In genomic region chr22:37797874-37798500, GRCh38 we compare ENCODE assay signal across 36 cellular contexts. TPM values are rescaled to one million over a fixed set of nuclear protein-coding genes. Genes with fewer than 3 reads are reported as not detected.
DNase-seq lines count a peak whose midpoint lies in the region; ATAC-seq, FAIRE-seq and TF ChIP-seq lines count a peak whose summit lies in the region.
"Had no signal": no experiment of that assay in that cellular context is flagged by ENCODE, and none has a peak within 500 bp of the region (broad histone marks: within the 10 kb centered on the region; RNA-seq: fewer than 3 reads in every experiment).

No MANE protein-coding gene starts in this region.

- H3K4me2 ChIP-seq in osteoblast (ENCODE audit: insufficient read depth, low read length): no peak overlapping the region
- H3K4me2 ChIP-seq: smooth muscle cell had no signal

- H3K9me3 Mint-ChIP-seq in T-cell: no peaks in the 10 kb centered on the region
- H3K9me3 Mint-ChIP-seq: IgD-negative memory B cell; natural killer cell treated with Interleukin-12 subunit alpha and Interleukin-12 subunit beta and Interleukin-15 and Interleukin-18, amount 100 ng/mL, for 72 hours; stimulated activated naive CD8-positive, alpha-beta T cell treated with anti-CD3 and anti-CD28 coated beads, Interleukin-15, Interleukin-2, amounts not matched to agents 100 ng/mL and 50 ng/mL, for 24 hours had no signal

- no peaks in the 10 kb centered on the region for H3K36me3 Mint-ChIP-seq in T-cell
- H3K36me3 Mint-ChIP-seq: activated CD8-positive, alpha-beta memory T cell treated with anti-CD3 and anti-CD28 coated beads, Interleukin-2, amount 10 ng/mL, durations not matched to agents 7 days and 5 days; IgD-negative memory B cell; natural killer cell treated with Interleukin-12 subunit alpha and Interleukin-12 subunit beta and Interleukin-15 and Interleukin-18, amount 100 ng/mL, for 72 hours had no signal

- peaks cover 3 to 7% (median 7%) of the 10 kb centered on the region in 3 donors for H3K4me1 Mint-ChIP-seq in T-cell

- POLR2A ChIA-PET in HEK293T (lab: Yijun Ruan, JAX) (interaction anchor here (1.3 kb wide), 1 partner anchor 190 kb away, joined by 3 read pairs; the partner anchor contains the start of gene GGA1), T-cell (lab: Charles Lee) (no interaction called here)

- TF ChIP-seq CTCF in epithelial cell of proximal tubule (conservative IDR thresholded peaks at IDR 0.05; ENCODE audit: low read depth, low read length): peak; percentile 8
- no peak for TF ChIP-seq CTCF in osteoblast (IDR thresholded peaks at IDR 0.05; ENCODE audit: extremely low read depth, low read depth, low read length)

- no peak for ATAC-seq in T-cell (replicated peaks in 1 of 4)
- ATAC-seq in GM19463 (IDR thresholded peaks at IDR 0.05; ENCODE audit: unreplicated experiment): no peak
- ATAC-seq: activated CD8-positive, alpha-beta memory T cell treated with anti-CD3 and anti-CD28 coated beads, Interleukin-2, amount 10 ng/mL, durations not matched to agents 7 days and 5 days; mucosa of descending colon had no signal

- H3K27ac Mint-ChIP-seq in T-cell: no peak overlapping the region
- H3K27ac Mint-ChIP-seq: activated CD8-positive, alpha-beta memory T cell treated with anti-CD3 and anti-CD28 coated beads, Interleukin-2, amount 10 ng/mL, durations not matched to agents 7 days and 5 days; natural killer cell treated with Interleukin-12 subunit alpha and Interleukin-12 subunit beta and Interleukin-15 and Interleukin-18, amount 100 ng/mL, for 72 hours; stimulated activated naive CD8-positive, alpha-beta T cell treated with anti-CD3 and anti-CD28 coated beads, Interleukin-15, Interleukin-2, amounts not matched to agents 100 ng/mL and 50 ng/mL, for 24 hours had no signal

- CTCF ChIA-PET in HEK293T (lab: Yijun Ruan, JAX) (no interaction called here), T-cell (lab: Charles Lee) (interaction anchor here in 1 of 2 donors (0.6 kb wide), 1 partner anchor 9 kb away, joined by 10 read pairs; no protein-coding TSS in a partner anchor)

- H3K9me3 ChIP-seq in osteoblast (ENCODE audit: low read depth, low read length) (no peaks in the 10 kb centered on the region), small intestine (ENCODE audit: control insufficient read depth, low read depth) (no peaks in the 10 kb centered on the region)
- H3K9me3 ChIP-seq: Caco-2, mucosa of descending colon, testis had no signal

- H4K20me1 ChIP-seq in osteoblast (ENCODE audit: insufficient read depth, low read length): no peaks in the 10 kb centered on the region

- no peak overlapping the region for H3K4me3 Mint-ChIP-seq in T-cell
- H3K4me3 Mint-ChIP-seq: activated CD8-positive, alpha-beta memory T cell treated with anti-CD3 and anti-CD28 coated beads, Interleukin-2, amount 10 ng/mL, durations not matched to agents 7 days and 5 days; natural killer cell treated with Interleukin-12 subunit alpha and Interleukin-12 subunit beta and Interleukin-15 and Interleukin-18, amount 100 ng/mL, for 72 hours; stimulated activated naive CD8-positive, alpha-beta T cell treated with anti-CD3 and anti-CD28 coated beads, Interleukin-15, Interleukin-2, amounts not matched to agents 100 ng/mL and 50 ng/mL, for 24 hours had no signal

- H3K36me3 ChIP-seq in osteoblast (ENCODE audit: insufficient read depth, low read length) (no peaks in the 10 kb centered on the region), small intestine (ENCODE audit: control insufficient read depth in 2 of 2, insufficient read depth in 2 of 2, low read length in 2 of 2) (no peaks in the 10 kb centered on the region)

- H3K79me2 ChIP-seq in osteoblast (ENCODE audit: insufficient read depth, low read length): no peaks in the 10 kb centered on the region
- H3K79me2 ChIP-seq: parathyroid adenoma had no signal

- FAIRE-seq in small intestine (lab: Jason Lieb, UNC): no peak
- FAIRE-seq: endometrium, frontal cortex, G401.6 had no signal

- H3K4me3 ChIP-seq in epithelial cell of proximal tubule (ENCODE audit: low read depth, low read length): peak overlapping the region; percentile 13
- no peak overlapping the region for H3K4me3 ChIP-seq in osteoblast (ENCODE audit: insufficient read depth, low read length)
- no peak overlapping the region for H3K4me3 ChIP-seq in small intestine (ENCODE audit: low read depth in 1 of 2, low read length in 2 of 2)
- H3K4me3 ChIP-seq: lung, mucosa of descending colon, smooth muscle cell, testis had no signal

- H3K27ac ChIP-seq in osteoblast (ENCODE audit: low read depth, low read length) (no peak overlapping the region), small intestine (ENCODE audit: low read depth in 1 of 2, low read length in 1 of 2) (no peak overlapping the region)
- H3K27ac ChIP-seq: parathyroid adenoma, testis had no signal

- H3K27me3 Mint-ChIP-seq in T-cell: peaks cover 3 to 7% of the 10 kb centered on the region in 2 donors

- H2AFZ ChIP-seq in osteoblast (ENCODE audit: low read length): no peak overlapping the region
- H2AFZ ChIP-seq: parathyroid adenoma had no signal

- DNase-seq in HEK293T (ENCODE audit: extremely low spot score) (no peak), RPMI8226 (peak; percentile 11), epithelial cell of proximal tubule (ENCODE audit: low read depth) (no peak), osteoblast (ENCODE audit: insufficient read length, low spot score, missing footprints) (peak; percentile 30), small intestine (no peak), NCI-H2171 treated with DMSO at 0.1 percent for 48 hours (lab: John Stamatoyannopoulos, UW) (no peak), T-cell (no peak)
- DNase-seq: activated CD4-positive, alpha-beta T cell treated with anti-CD3 and anti-CD28 coated beads, Interleukin-2, amount 50 U/mL, for 4 hours; activated CD4-positive, CD25-positive, alpha-beta regulatory T cell; activated CD8-positive, alpha-beta memory T cell treated with anti-CD3 and anti-CD28 coated beads, Interleukin-2, amount 10 ng/mL, durations not matched to agents 7 days and 5 days; activated gamma-delta T cell treated with Interleukin-2 at 50 U/mL for 16 hours; activated T-cell treated with anti-CD3 and anti-CD28 coated beads, Interleukin-2, amount 50 U/mL, for 48 hours; C1 segment of cervical spinal cord; Caco-2; dermis blood vessel endothelial cell; DMS53; H7; mucosa of descending colon; NCI-H1048; NCI-H2107; NCI-H446; NCI-H748 treated with DMSO at 0.1 percent for 48 hours; retina; testis had no signal

- 59 to 62% (median 61%) methylated on average over 14 of the region's 14 CpGs for WGBS in small intestine, 3 donors

- H3K27me3 ChIP-seq in osteoblast (ENCODE audit: insufficient read depth, low read length) (no peaks in the 10 kb centered on the region), small intestine (ENCODE audit: control insufficient read depth in 2 of 2, insufficient read depth in 2 of 2, low read length in 2 of 2) (no peaks in the 10 kb centered on the region)
- H3K27me3 ChIP-seq: testis had no signal

- peaks cover 4% of the 10 kb centered on the region for H3K4me1 ChIP-seq in osteoblast (ENCODE audit: insufficient read depth, low read length)
- H3K4me1 ChIP-seq in small intestine (ENCODE audit: control insufficient read depth in 2 of 2, insufficient read depth in 1 of 2, low read depth in 1 of 2, low read length in 1 of 2): peaks cover 0 to 3% of the 10 kb centered on the region in 2 donors
- H3K4me1 ChIP-seq: parathyroid adenoma had no signal

TF ChIP-seq in HEK293T, 16 proteins besides CTCF, POLR2A, EP300 and RAD21:
- TF ChIP-seq TARDBP (IDR thresholded peaks at IDR 0.05): no peak
- peak; percentile 82 for TF ChIP-seq L3MBTL2 (conservative IDR thresholded peaks at IDR 0.05)
- no peak for TF ChIP-seq FOXK2 (IDR thresholded peaks at IDR 0.05)

RNA-seq across cellular contexts. Expression of gene GCAT, which starts 9.7 kb away (rescaled TPM):
- total RNA-seq in epithelial cell of proximal tubule: 29.1 and 36.0 TPM in 2 replicates
- 25.9 and 26.8 TPM in 2 replicates for total RNA-seq in osteoblast
- polyA plus RNA-seq in small intestine: 10 to 100 TPM in 1 of 3 donors, 1 to 10 TPM in 2; 2.9 to 12.3 (median 6.8) TPM
- 1 to 10 TPM; 1.2 to 3.5 (median 2.3) TPM for total RNA-seq in T-cell

RNA-seq across cellular contexts. Expression of gene GALR3, which starts 25.2 kb away (rescaled TPM):
- total RNA-seq in epithelial cell of proximal tubule (not detected in 2 replicates), osteoblast (not detected in 2 replicates), T-cell (not detected)
- polyA plus RNA-seq in small intestine: not detected
- total RNA-seq: activated CD8-positive, alpha-beta memory T cell treated with anti-CD3 and anti-CD28 coated beads, Interleukin-2, amount 10 ng/mL, durations not matched to agents 7 days and 5 days; dermis blood vessel endothelial cell; frontal cortex; H7; kidney epithelial cell; lung; mucosa of descending colon; natural killer cell treated with Interleukin-12 subunit alpha and Interleukin-12 subunit beta and Interleukin-15 and Interleukin-18, amount 100 ng/mL, for 72 hours; smooth muscle cell; urinary bladder had no signal
- polyA plus RNA-seq: IgD-negative memory B cell, lung, smooth muscle cell, urinary bladder had no signal

RNA-seq across cellular contexts. Expression of gene ANKRD54, which starts 46.1 kb away (rescaled TPM):
- total RNA-seq in epithelial cell of proximal tubule (38.6 and 41.9 TPM in 2 replicates), osteoblast (20.6 and 23.9 TPM in 2 replicates), T-cell (10 to 100 TPM; 19.9 to 29.7 (median 25.9) TPM)
- 10 to 100 TPM; 15.4 to 21.7 (median 19.6) TPM for polyA plus RNA-seq in small intestine

RNA-seq across cellular contexts. Expression of gene EIF3L, which starts 51.2 kb away (rescaled TPM):
- 333 and 418 TPM in 2 replicates for total RNA-seq in epithelial cell of proximal tubule
- 280 and 330 TPM in 2 replicates for total RNA-seq in osteoblast
- 100 to 1,000 TPM; 176 to 381 (median 266) TPM for polyA plus RNA-seq in small intestine
- total RNA-seq in T-cell: 100 to 1,000 TPM; 428 to 516 (median 483) TPM

Comparison
In these comparisons a context has a peak if more than half of its experiments do, and no peak if none do; other contexts are left out.
1. DNase-seq: peak in RPMI8226 (single experiment) and osteoblast (single experiment); none in HEK293T (single experiment), epithelial cell of proximal tubule (single experiment), small intestine (single experiment), NCI-H2171 treated with DMSO at 0.1 percent for 48 hours (single experiment) and T-cell (0 of 34).